Comparison of ENCODE assay signal across 8 cellular contexts in the genomic region with DNA sequence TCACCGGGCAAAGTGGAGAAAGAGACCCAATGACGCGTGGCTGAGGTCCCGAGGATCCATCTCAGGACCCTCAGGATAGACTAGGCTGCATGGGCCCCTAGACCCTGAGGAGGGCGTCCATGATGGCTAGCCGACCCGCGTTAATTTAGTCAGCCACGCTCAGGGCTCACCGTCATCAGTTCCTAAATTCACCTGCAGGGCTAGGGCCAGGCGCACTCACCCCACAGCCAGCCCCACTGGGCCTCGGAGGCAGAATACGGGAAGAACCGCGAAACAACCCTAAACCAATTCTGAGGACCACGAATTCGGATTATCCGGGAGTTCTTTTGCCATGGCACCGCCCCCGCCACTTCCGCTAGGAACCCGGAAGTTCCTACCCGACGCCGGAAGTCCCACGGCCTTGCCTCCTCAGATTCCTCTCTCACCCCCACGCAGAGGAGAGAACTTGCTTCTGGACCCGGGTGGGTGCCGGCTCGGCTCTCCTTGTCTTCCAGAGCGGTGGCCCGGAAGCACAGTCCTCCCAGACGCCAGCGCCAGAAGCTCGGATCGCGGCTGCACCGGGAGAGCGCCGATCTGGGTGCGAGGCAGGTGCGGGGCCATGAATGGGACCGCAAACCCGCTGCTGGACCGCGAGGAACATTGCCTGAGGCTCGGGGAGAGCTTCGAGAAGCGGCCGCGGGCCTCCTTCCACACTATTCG. TPM values are rescaled to one million over a fixed set of nuclear protein-coding genes. Genes with fewer than 3 reads are reported as not detected.
DNase-seq lines count a peak whose midpoint lies in the region; ATAC-seq and TF ChIP-seq lines count a peak whose summit lies in the region.

Gene EAF1, plus strand, starts transcription at position 417 of the 699 bp plus-strand sequence. Its CDS starts 182 bp downstream, at position 599.
Gene METTL6, minus strand, starts transcription at position 363 of the 699 bp plus-strand sequence. CDS start 1,033 bp downstream, outside the sequence.

- peak within 1 kb of the TSS; percentile 96 for H3K4me3 ChIP-seq in endodermal cell (ENCODE audit: low read length)
- H3K4me3 ChIP-seq in mesodermal cell (ENCODE audit: extremely low read depth, insufficient read depth, low read length, poor library complexity, severe bottlenecking), result peak within 1 kb of the TSS; percentile 95

- TF ChIP-seq CTCF in CD14-positive monocyte (IDR thresholded peaks at IDR 0.05) (no peak), endodermal cell (conservative IDR thresholded peaks at IDR 0.05) (peak; percentile 54)

- peak within 1 kb of the TSS; percentile 72 for H3K9ac ChIP-seq in endodermal cell (ENCODE audit: extremely low read depth, low read length, poor library complexity, severe bottlenecking)

- H3K27me3 ChIP-seq in endodermal cell (ENCODE audit: control insufficient read depth, insufficient read depth, low read length, poor library complexity, severe bottlenecking), result no peaks in the 10 kb centered on the region

- H3K36me3 ChIP-seq in endodermal cell (ENCODE audit: control insufficient read depth, insufficient read depth, low read length) (peaks cover 40% of the 10 kb centered on the region), mesodermal cell (ENCODE audit: control insufficient read depth, insufficient read depth, low read length) (peaks cover 69% of the 10 kb centered on the region)

- peak within 1 kb of the TSS; percentile 98 to 100 (median 99) for H3K27ac Mint-ChIP-seq in CD14-positive monocyte
- peak within 1 kb of the TSS; percentile 98 for H3K27ac Mint-ChIP-seq in endodermal cell

- peaks cover 42 to 54% of the 10 kb centered on the region in 2 donors for H3K36me3 Mint-ChIP-seq in CD14-positive monocyte
- H3K36me3 Mint-ChIP-seq in endodermal cell (ENCODE audit: low read depth), result peaks cover 39% of the 10 kb centered on the region

- H3K27ac ChIP-seq in endodermal cell (ENCODE audit: low read depth, low read length), result peak within 1 kb of the TSS; percentile 66
- H3K27ac ChIP-seq in mesodermal cell (ENCODE audit: low read depth, low read length, severe bottlenecking), result peak within 1 kb of the TSS; percentile 71

- H3K9me3 Mint-ChIP-seq in CD14-positive monocyte, result no peaks in the 10 kb centered on the region
- H3K9me3 Mint-ChIP-seq in endodermal cell, result no peaks in the 10 kb centered on the region

- WGBS in endodermal cell (ENCODE audit: insufficient coverage in 1 of 2, insufficient read length in 1 of 2), 2 experiments, result 0% methylated on average over 30 to 52 of the region's 52 CpGs
- WGBS in mesodermal cell (ENCODE audit: insufficient coverage in 2 of 2), 2 experiments, result 0 to 1% methylated on average over 51 to 52 of the region's 52 CpGs

- no peaks in the 10 kb centered on the region for H3K27me3 Mint-ChIP-seq in CD14-positive monocyte (ENCODE audit: low read depth in 3 of 3)
- no peaks in the 10 kb centered on the region for H3K27me3 Mint-ChIP-seq in endodermal cell (ENCODE audit: insufficient read depth)

- no peaks in the 10 kb centered on the region for H3K9me3 ChIP-seq in endodermal cell (ENCODE audit: control insufficient read depth, low read length)
- H3K9me3 ChIP-seq in mesodermal cell (ENCODE audit: control insufficient read depth, low read length), result peaks cover 4% of the 10 kb centered on the region

- H3K4me1 ChIP-seq in endodermal cell (ENCODE audit: control insufficient read depth, insufficient read depth, low read length) (no peaks in the 10 kb centered on the region), mesodermal cell (ENCODE audit: control insufficient read depth, insufficient read depth, low read length, poor library complexity, severe bottlenecking) (peaks cover 14% of the 10 kb centered on the region)

- H3K4me3 Mint-ChIP-seq in CD14-positive monocyte, result peak within 1 kb of the TSS; percentile 96 to 99
- peak within 1 kb of the TSS; percentile 99 for H3K4me3 Mint-ChIP-seq in endodermal cell

- H3K4me1 Mint-ChIP-seq in CD14-positive monocyte, result peaks cover 46% of the 10 kb centered on the region
- H3K4me1 Mint-ChIP-seq in endodermal cell, result peaks cover 24% of the 10 kb centered on the region

- peak; percentile 90 for DNase-seq in CD14-positive monocyte (ENCODE audit: low spot score)
- peak; percentile 70 for DNase-seq in HK-2 (ENCODE audit: unreplicated experiment)
- peak; percentile 62 for DNase-seq in NOMO-1 treated with dmso at 0.1 percent for 144 hours (lab: John Stamatoyannopoulos, UW; ENCODE audit: unreplicated experiment)
- peak; percentile 67 to 73 (median 71) for DNase-seq in activated CD8-positive, alpha-beta memory T cell treated with anti-CD3 and anti-CD28 coated beads for 48 hours (ENCODE audit: low read depth in 2 of 3, low spot score in 2 of 3)
- DNase-seq in endodermal cell, result peak; percentile 91
- peak; percentile 72 to 75 for DNase-seq in stimulated activated CD8-positive, alpha-beta memory T cell treated with anti-CD3 and anti-CD28 coated beads, Interleukin-15, amount 100 ng/mL, for 4 hours (ENCODE audit: low read depth in 2 of 2)

- ATAC-seq in GM19397 (IDR thresholded peaks at IDR 0.05; ENCODE audit: unreplicated experiment), result peak; percentile 93

- intact Hi-C loops in CD14-positive monocyte (cut with micrococcal nuclease), result loop anchor here in 1 of 2 donors (5.0 kb wide), 2 partner anchors 130 to 160 kb away; no protein-coding TSS in a partner anchor

RNA-seq across cellular contexts. Expression of gene EAF1, which starts in this region (rescaled TPM):
- 1 to 10 TPM; 9.0 to 9.1 TPM for polyA plus RNA-seq in CD14-positive monocyte
- 10 to 100 TPM; 29.1 to 33.1 TPM for total RNA-seq in endodermal cell
- 33.3 TPM for polyA plus RNA-seq in endodermal cell (2013, experiment 1 of 2)
- 26.4 TPM for polyA plus RNA-seq in endodermal cell (2013, experiment 2 of 2)
- polyA plus RNA-seq in mesodermal cell (2013, experiment 1 of 2), result 25.2 TPM
- polyA plus RNA-seq in mesodermal cell (2013, experiment 2 of 2), result 20.2 TPM

RNA-seq across cellular contexts. Expression of gene METTL6, which starts in this region (rescaled TPM):
- 10 to 100 TPM in 1 of 2 donors, 1 to 10 TPM in 1; 9.1 to 15.1 TPM for polyA plus RNA-seq in CD14-positive monocyte
- 10 to 100 TPM; 22.3 to 24.8 TPM for total RNA-seq in endodermal cell
- 24.6 TPM for polyA plus RNA-seq in endodermal cell (2013, experiment 1 of 2)
- polyA plus RNA-seq in endodermal cell (2013, experiment 2 of 2), result 20.7 TPM
- polyA plus RNA-seq in mesodermal cell (2013, experiment 1 of 2), result 20.6 TPM
- polyA plus RNA-seq in mesodermal cell (2013, experiment 2 of 2), result 20.7 TPM

Comparison
In these comparisons a context has a peak if more than half of its experiments do, and no peak if none do; other contexts are left out.
1. Peak in every context shown above with its lines: DNase-seq, ATAC-seq, H3K4me3 ChIP-seq and H3K27ac ChIP-seq.